ENCODE assay signal across 8 cellular contexts in the genomic region with DNA sequence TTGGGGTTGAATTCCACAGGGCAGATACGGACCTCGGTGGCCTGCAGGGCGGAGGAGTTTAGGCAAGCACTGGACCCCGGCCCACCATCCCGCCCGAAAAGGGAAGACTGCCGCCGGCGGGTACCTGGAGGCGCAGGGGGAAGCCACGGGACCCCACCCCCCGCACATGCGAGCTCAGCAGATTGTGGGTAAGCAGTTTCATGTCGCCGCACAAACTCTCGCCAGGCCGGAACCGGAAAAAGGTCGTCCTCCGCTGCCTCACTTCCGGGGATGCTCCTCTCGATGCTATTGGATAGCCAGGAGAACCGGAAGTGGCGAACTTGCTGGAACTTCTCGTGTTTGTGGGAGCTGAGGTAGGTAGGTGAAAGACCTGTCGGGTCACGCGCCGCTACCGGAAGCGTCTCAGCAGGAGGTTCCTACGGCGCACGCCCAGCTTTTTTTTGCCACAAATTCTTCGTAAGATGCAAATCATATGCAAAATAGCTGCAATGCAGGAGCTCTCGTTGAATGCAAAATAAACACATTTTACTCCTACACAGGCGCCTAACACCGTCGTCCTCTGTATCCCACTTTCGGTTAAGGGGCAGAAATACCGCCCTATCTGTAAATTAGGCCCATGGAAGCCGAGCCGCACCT. TPM values are rescaled to one million over a fixed set of nuclear protein-coding genes. Genes with fewer than 3 reads are reported as not detected.
A peak's percentile ranks its signal among the peaks of the same experiment; 100 is the strongest.
DNase-seq lines count a peak whose midpoint lies in the region; ATAC-seq, FAIRE-seq and TF ChIP-seq lines count a peak whose summit lies in the region.

A gene (minus strand): TSS at position 235 of the 636 bp plus-strand sequence. CDS start 33 bp downstream, at position 202.

- TF ChIP-seq CTCF in AG09309 (IDR thresholded peaks at IDR 0.05; ENCODE audit: control insufficient read depth, insufficient read depth, low read depth, low read length, missing control alignments) (no peak), keratinocyte (optimal IDR thresholded peaks at IDR 0.05 in 1 of 3, IDR thresholded peaks at IDR 0.05 in 1 of 3, conservative IDR thresholded peaks at IDR 0.05 in 1 of 3; ENCODE audit: extremely low read depth in 1 of 3, insufficient read depth in 2 of 3, low read length in 3 of 3) (no peak)

- no peaks in the 10 kb centered on the region for H4K20me1 ChIP-seq in keratinocyte (ENCODE audit: control insufficient read depth, extremely low read depth, insufficient read depth, low read length)

- peak; percentile 59 for ATAC-seq in GM19025 (IDR thresholded peaks at IDR 0.05; ENCODE audit: low read depth, unreplicated experiment)
- ATAC-seq in HG03354 (IDR thresholded peaks at IDR 0.05; ENCODE audit: poor library complexity, severe bottlenecking, unreplicated experiment), result peak; percentile 70

- peak within 1 kb of the TSS; percentile 90 for H3K9ac ChIP-seq in keratinocyte (ENCODE audit: control insufficient read depth, extremely low read depth, insufficient read depth, low read length)

- DNase-seq in AG09309 (ENCODE audit: low read depth) (peak; percentile 92), NCI-H460 (ENCODE audit: extremely low read depth, low read depth) (peak; percentile 96), cerebellar nuclear complex (lab: John Stamatoyannopoulos, UW) (peak; percentile 84 to 95), keratinocyte (ENCODE audit: low read depth, low spot score) (peak; percentile 97)
- peak; percentile 92 for DNase-seq in activated CD4-positive, CD25-positive, alpha-beta regulatory T cell treated with anti-CD3 and anti-CD28 coated beads, Interleukin-2, amount 50 U/mL, for 72 hours
- DNase-seq in stimulated activated CD4-positive, alpha-beta T cell treated with anti-CD3 and anti-CD28 coated beads, Interleukin-15, amount 100 ng/mL, for 24 hours, result peak; percentile 98

- peaks cover 24 to 41% of the 10 kb centered on the region in 2 experiments for H3K36me3 ChIP-seq in keratinocyte (ENCODE audit: control insufficient read depth in 2 of 2, extremely low read depth in 1 of 2, insufficient read depth in 2 of 2, low read length in 2 of 2)

- H3K4me1 ChIP-seq in keratinocyte (ENCODE audit: control insufficient read depth, extremely low read depth, insufficient read depth, low read length), result peaks cover 49% of the 10 kb centered on the region

- peak; percentile 94 for FAIRE-seq in keratinocyte (lab: Jason Lieb, UNC)

- peak within 1 kb of the TSS; percentile 81 for H3K27ac ChIP-seq in keratinocyte (ENCODE audit: control insufficient read depth, insufficient read depth, low read length)

- H2AFZ ChIP-seq in keratinocyte (ENCODE audit: control insufficient read depth, low read length), result peak within 1 kb of the TSS; percentile 23

- no peaks in the 10 kb centered on the region for H3K27me3 ChIP-seq in keratinocyte (ENCODE audit: control insufficient read depth, extremely low read depth, insufficient read depth, low read length)

- H3K79me2 ChIP-seq in keratinocyte (ENCODE audit: control insufficient read depth, insufficient read depth, low read length), result peaks cover 32% of the 10 kb centered on the region

- no peaks in the 10 kb centered on the region for H3K9me3 ChIP-seq in keratinocyte (ENCODE audit: control insufficient read depth, low read depth, low read length)

- H3K4me3 ChIP-seq in AG09309 (ENCODE audit: control insufficient read depth, low read depth, low read length) (peak within 1 kb of the TSS; percentile 62), keratinocyte (ENCODE audit: control insufficient read depth in 2 of 3, extremely low read depth in 1 of 3, insufficient read depth in 2 of 3, low read depth in 1 of 3, low read length in 3 of 3) (peak within 1 kb of the TSS; percentile 56 to 83 (median 72))

- H3K9me1 ChIP-seq in keratinocyte (ENCODE audit: control insufficient read depth, extremely low read depth, insufficient read depth, low read length), result peaks cover 2% of the 10 kb centered on the region

- dilution Hi-C loops in keratinocyte (cut with MboI; ENCODE audit: extremely low pct_ligation_motif_present, low sequenced_read_pairs), result no loop called here

- peak within 1 kb of the TSS; percentile 64 for H3K4me2 ChIP-seq in keratinocyte (ENCODE audit: control insufficient read depth, extremely low read depth, insufficient read depth, low read depth, low read length)

RNA-seq across cellular contexts. Expression of the gene that starts here (rescaled TPM):
- total RNA-seq in NCI-H460 (2014; rRNA removed; shearing (Covaris generic)), result 202 and 230 TPM in 2 replicates
- 450 and 481 TPM in 2 replicates for polyA plus RNA-seq in NCI-H460 (2014; cell fraction: nucleus; rRNA removed)
- 238 to 408 TPM (median 297 TPM) in 3 replicates for polyA plus RNA-seq in keratinocyte
- 46.0 TPM for polyA plus RNA-seq in keratinocyte (2011; ENCODE audit: low read depth)
- 221 and 340 TPM in 2 replicates for polyA plus RNA-seq in keratinocyte (2011; cell fraction: cytosol; rRNA removed)
- polyA plus RNA-seq in keratinocyte (2011; cell fraction: nucleus; rRNA removed), result 140 and 145 TPM in 2 replicates
- 333 and 344 TPM in 2 replicates for polyA plus RNA-seq in keratinocyte (2012; ENCODE audit: low replicate concordance)
- 54.1 to 102 TPM (median 58.6 TPM) in 3 replicates for polyA minus RNA-seq in keratinocyte
- 173 TPM for polyA minus RNA-seq in keratinocyte (2011; cell fraction: cytosol; rRNA and poly(A)+ RNA removed)
- 23.8 and 26.3 TPM in 2 replicates for polyA minus RNA-seq in keratinocyte (2011; cell fraction: nucleus; rRNA and poly(A)+ RNA removed)

Comparison
In these comparisons a context has a peak if more than half of its experiments do, and no peak if none do; other contexts are left out.
1. Peak in every context shown above with its lines: DNase-seq, ATAC-seq, H3K4me3 ChIP-seq and H3K27ac ChIP-seq.